In the genomic region with DNA sequence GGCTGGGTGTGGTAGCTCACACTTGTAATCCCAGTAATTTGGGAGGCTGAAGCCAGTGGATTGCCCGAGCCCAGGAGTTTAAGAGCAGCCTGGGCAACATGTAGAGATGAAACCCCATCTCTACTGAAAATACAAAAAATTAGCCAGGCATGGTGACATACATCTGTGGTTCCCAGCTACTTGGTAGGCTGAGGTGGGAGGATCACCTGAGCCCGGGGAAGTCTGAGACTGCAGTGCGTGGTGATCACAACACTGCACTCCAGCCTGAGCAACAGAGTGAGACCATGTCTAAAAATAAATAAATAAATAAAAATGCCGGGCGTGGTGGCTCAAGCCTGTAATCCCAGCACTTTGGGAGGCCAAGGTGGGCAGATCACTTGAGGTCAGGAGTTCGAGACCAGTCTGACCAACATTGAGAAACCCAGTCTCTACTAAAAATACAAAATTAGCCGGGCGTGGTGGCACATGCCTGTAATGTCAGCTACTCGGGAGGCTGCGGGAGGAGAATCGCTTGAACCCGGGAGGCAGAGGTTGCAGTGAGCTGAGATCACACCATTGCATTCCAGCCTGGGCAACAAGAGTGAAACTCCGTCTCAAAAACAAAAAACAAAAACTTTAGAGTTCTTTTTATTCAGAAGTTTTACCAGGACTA, we compare ENCODE assay signal across 10 cellular contexts. TPM values are rescaled to one million over a fixed set of nuclear protein-coding genes. Genes with fewer than 3 reads are reported as not detected.
DNase-seq lines count a peak whose midpoint lies in the region; ATAC-seq and TF ChIP-seq lines count a peak whose summit lies in the region.
"Not testable (repeated sequence)": the region's sequence is repeated elsewhere in the genome, so short reads cannot be mapped to it uniquely, and the experiment has no call there.
"Had no signal": no experiment of that assay in that cellular context is flagged by ENCODE, and none has a peak within 500 bp of the region (broad histone marks: within the 10 kb centered on the region; RNA-seq: fewer than 3 reads in every experiment).

No MANE protein-coding gene starts in this region.

- not testable (repeated sequence) for H3K9me3 ChIP-seq in OCI-LY1 (ENCODE audit: low read length)

- H3K36me3 Mint-ChIP-seq in activated naive CD4-positive, alpha-beta T cell treated with anti-CD3 and anti-CD28 coated beads for 36 hours (ENCODE audit: low read depth); stimulated activated effector memory CD8-positive, alpha-beta T cell treated with anti-CD3 and anti-CD28 coated beads, Interleukin-12 subunit alpha, Interleukin-12 subunit beta, amount 100 ng/mL, for 72 hours: not testable (repeated sequence)

- not testable (repeated sequence) for H3K4me1 Mint-ChIP-seq in activated naive CD4-positive, alpha-beta T cell treated with anti-CD3 and anti-CD28 coated beads for 36 hours (ENCODE audit: low read depth)
- H3K4me1 Mint-ChIP-seq in stimulated activated effector memory CD8-positive, alpha-beta T cell treated with anti-CD3 and anti-CD28 coated beads, Interleukin-12 subunit alpha, Interleukin-12 subunit beta, amount 100 ng/mL, for 72 hours, result peaks cover 37% of the 10 kb centered on the region

- CTCF ChIA-PET in activated naive CD4-positive, alpha-beta T cell treated with anti-CD3 and anti-CD28 coated beads for 36 hours (lab: Charles Lee), result interaction anchor here (0.9 to 1.1 kb wide), 2 partner anchors 9 to 40 kb away, joined by 3 to 6 read pairs; no protein-coding TSS in a partner anchor

- H3K36me3 ChIP-seq in OCI-LY1 (ENCODE audit: insufficient read depth, low read length), result not testable (repeated sequence)

- not testable (repeated sequence) for DNase-seq in activated naive CD4-positive, alpha-beta T cell treated with anti-CD3 and anti-CD28 coated beads for 36 hours; stimulated activated effector memory CD8-positive, alpha-beta T cell treated with anti-CD3 and anti-CD28 coated beads, Interleukin-12 subunit alpha, Interleukin-12 subunit beta, amount 100 ng/mL, for 72 hours (ENCODE audit: low spot score in 2 of 2)

- not testable (repeated sequence) for H3K27me3 ChIP-seq in OCI-LY1 (ENCODE audit: insufficient read depth, low read length)

- H3F3A ChIP-seq in OCI-LY1 (ENCODE audit: insufficient read depth, low read length), result not testable (repeated sequence)

- H3K27me3 Mint-ChIP-seq in activated naive CD4-positive, alpha-beta T cell treated with anti-CD3 and anti-CD28 coated beads for 36 hours (ENCODE audit: low read depth), result not testable (repeated sequence)

- H3K9me3 Mint-ChIP-seq in activated naive CD4-positive, alpha-beta T cell treated with anti-CD3 and anti-CD28 coated beads for 36 hours; stimulated activated effector memory CD8-positive, alpha-beta T cell treated with anti-CD3 and anti-CD28 coated beads, Interleukin-12 subunit alpha, Interleukin-12 subunit beta, amount 100 ng/mL, for 72 hours: not testable (repeated sequence)

- H3K79me2 ChIP-seq in OCI-LY1 (ENCODE audit: insufficient read depth, low read length), result not testable (repeated sequence)

- H3K9ac ChIP-seq in OCI-LY1 (ENCODE audit: low read length), result not testable (repeated sequence)

- peak overlapping the region; percentile 17 for H3K4me2 ChIP-seq in OCI-LY1 (ENCODE audit: low read length)

- H2AFZ ChIP-seq in OCI-LY1 (ENCODE audit: low read length), result not testable (repeated sequence)

- not testable (repeated sequence) for H3K4me3 ChIP-seq in OCI-LY1 (ENCODE audit: low read depth, low read length, poor library complexity, severe bottlenecking)

- not testable (repeated sequence) for H4K20me1 ChIP-seq in OCI-LY1 (ENCODE audit: insufficient read depth, low read length)

- not testable (repeated sequence) for H3K9me2 ChIP-seq in OCI-LY1 (ENCODE audit: low read depth, low read length)

- H3K4me1 ChIP-seq in OCI-LY1 (ENCODE audit: insufficient read depth, low read length, severe bottlenecking), result peaks cover 33% of the 10 kb centered on the region

- H3K4me3 Mint-ChIP-seq in activated naive CD4-positive, alpha-beta T cell treated with anti-CD3 and anti-CD28 coated beads for 36 hours; stimulated activated effector memory CD8-positive, alpha-beta T cell treated with anti-CD3 and anti-CD28 coated beads, Interleukin-12 subunit alpha, Interleukin-12 subunit beta, amount 100 ng/mL, for 72 hours: not testable (repeated sequence)

- H3K27ac ChIP-seq in OCI-LY1 (ENCODE audit: low read depth, low read length, poor library complexity, severe bottlenecking), result peak overlapping the region; percentile 79

- ATAC-seq in GM18498 (IDR thresholded peaks at IDR 0.05; ENCODE audit: unreplicated experiment), result peak; percentile 38
- ATAC-seq in GM19397 (IDR thresholded peaks at IDR 0.05; ENCODE audit: unreplicated experiment), result peak; percentile 29
- ATAC-seq in GM21737 (IDR thresholded peaks at IDR 0.05; ENCODE audit: unreplicated experiment), result peak; percentile 39
- ATAC-seq in HG02943 (IDR thresholded peaks at IDR 0.05; ENCODE audit: low read depth, unreplicated experiment), result peak; percentile 40
- peak; percentile 34 for ATAC-seq in HG03342 (IDR thresholded peaks at IDR 0.05; ENCODE audit: unreplicated experiment)
- ATAC-seq in stimulated activated effector memory CD8-positive, alpha-beta T cell treated with anti-CD3 and anti-CD28 coated beads, Interleukin-12 subunit alpha, Interleukin-12 subunit beta, amount 100 ng/mL, for 72 hours, result not testable (repeated sequence)

- H3K27ac Mint-ChIP-seq in activated naive CD4-positive, alpha-beta T cell treated with anti-CD3 and anti-CD28 coated beads for 36 hours, result peak overlapping the region; percentile 9
- H3K27ac Mint-ChIP-seq in stimulated activated effector memory CD8-positive, alpha-beta T cell treated with anti-CD3 and anti-CD28 coated beads, Interleukin-12 subunit alpha, Interleukin-12 subunit beta, amount 100 ng/mL, for 72 hours, result peak overlapping the region; percentile 8

- intact Hi-C loops in activated naive CD4-positive, alpha-beta T cell treated with anti-CD3 and anti-CD28 coated beads for 36 hours (cut with micrococcal nuclease), result not testable (repeated sequence)

- TF ChIP-seq CTCF in OCI-LY1 (IDR thresholded peaks at IDR 0.05; ENCODE audit: low read length), result not testable (repeated sequence)

RNA-seq across cellular contexts. Expression of a gene that starts 20.6 kb away (rescaled TPM):
- 10 to 100 TPM; 32.8 to 36.4 TPM for total RNA-seq in activated naive CD4-positive, alpha-beta T cell treated with anti-CD3 and anti-CD28 coated beads for 36 hours

RNA-seq across cellular contexts. Expression of a gene that starts 23.2 kb away (rescaled TPM):
- 10 to 100 TPM; 18.6 to 18.8 TPM for total RNA-seq in activated naive CD4-positive, alpha-beta T cell treated with anti-CD3 and anti-CD28 coated beads for 36 hours
- total RNA-seq: G401, occipital lobe had no signal

RNA-seq across cellular contexts. Expression of a gene that starts 59.7 kb away (rescaled TPM):
- 10 to 100 TPM; 47.4 to 52.3 TPM for total RNA-seq in activated naive CD4-positive, alpha-beta T cell treated with anti-CD3 and anti-CD28 coated beads for 36 hours
